8 cellular contexts compared by ENCODE assay signal in the genomic region with DNA sequence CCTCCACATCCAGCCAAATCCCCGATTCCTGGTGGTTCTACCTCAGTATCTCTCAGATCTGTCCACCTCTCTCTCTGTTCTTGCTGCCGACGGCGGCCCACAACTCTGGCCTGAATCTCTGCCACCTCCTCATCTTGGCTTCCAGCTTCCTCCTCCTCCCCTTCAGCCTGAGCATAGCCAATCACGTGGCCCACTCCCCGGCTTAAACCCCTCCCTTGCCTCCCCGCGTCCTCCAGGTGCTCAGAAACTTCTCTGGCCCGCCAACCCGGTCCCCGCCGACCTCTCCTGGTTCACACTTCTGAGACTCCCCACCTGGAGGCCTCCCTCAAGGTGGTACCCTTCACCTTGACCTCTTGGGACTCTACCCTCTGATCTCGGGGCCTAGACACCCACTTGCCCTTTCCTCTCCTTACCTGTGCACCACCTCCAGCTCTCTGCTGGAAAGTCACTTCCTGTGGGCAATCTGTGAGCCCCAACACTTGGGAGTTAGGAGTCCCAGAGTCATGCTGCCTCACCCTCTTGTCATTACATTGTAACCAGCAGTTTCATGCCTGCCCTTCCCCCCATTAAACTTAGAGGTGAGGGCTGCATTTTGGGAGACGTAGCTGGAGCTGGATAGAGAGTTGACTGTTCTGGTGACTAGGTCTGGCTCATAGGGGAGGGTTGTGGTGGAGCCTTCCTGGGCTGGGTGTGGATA. TPM values are rescaled to one million over a fixed set of nuclear protein-coding genes. Genes with fewer than 3 reads are reported as not detected.
DNase-seq lines count a peak whose midpoint lies in the region; ATAC-seq and TF ChIP-seq lines count a peak whose summit lies in the region.

No MANE protein-coding gene starts in this region.

- peaks cover 0 to 3% (median 0%) of the 10 kb centered on the region in 3 donors for H3K36me3 Mint-ChIP-seq in naive thymus-derived CD8-positive, alpha-beta T cell

- H3K4me1 Mint-ChIP-seq in naive thymus-derived CD8-positive, alpha-beta T cell = peaks cover 25 to 71% (median 54%) of the 10 kb centered on the region in 4 donors

- H3K4me3 Mint-ChIP-seq in naive thymus-derived CD8-positive, alpha-beta T cell = peak overlapping the region; percentile 93 to 100 (median 98)

- peaks cover 78% of the 10 kb centered on the region for H3K79me2 ChIP-seq in OCI-LY3 (ENCODE audit: low read length)

- intact Hi-C loops in esophagus squamous epithelium (cut with DNase I) = no loop called here
- intact Hi-C loops in stomach (cut with DNase I; ENCODE audit: low total_unique reads) = no loop called here

- H3K9ac ChIP-seq in OCI-LY3 (ENCODE audit: low read length) = peak overlapping the region; percentile 100

- POLR2A ChIA-PET in naive thymus-derived CD8-positive, alpha-beta T cell (lab: Charles Lee) = interaction anchor here (0.5 to 3.2 kb wide), 12 partner anchors 11 to 265 kb away, joined by 3 to 19 read pairs (median 4); a partner anchor contains a TSS

- H3K9me3 ChIP-seq in OCI-LY3 (ENCODE audit: insufficient read depth, low read length) = no peaks in the 10 kb centered on the region
- no peaks in the 10 kb centered on the region for H3K9me3 ChIP-seq in esophagus squamous epithelium
- H3K9me3 ChIP-seq in stomach = no peaks in the 10 kb centered on the region

- no peaks in the 10 kb centered on the region for H4K20me1 ChIP-seq in OCI-LY3 (ENCODE audit: insufficient read depth, low read length)

- H3K27me3 Mint-ChIP-seq in naive thymus-derived CD8-positive, alpha-beta T cell = no peaks in the 10 kb centered on the region

- H3K27me3 ChIP-seq in OCI-LY3 (ENCODE audit: low read depth, low read length) (no peaks in the 10 kb centered on the region), esophagus squamous epithelium (no peaks in the 10 kb centered on the region), stomach (no peaks in the 10 kb centered on the region)

- TF ChIP-seq EP300 in stomach (IDR thresholded peaks at IDR 0.05) = no peak

- peaks cover 13% of the 10 kb centered on the region for H3K36me3 ChIP-seq in OCI-LY3 (replicated peaks; ENCODE audit: low read depth, low read length)
- H3K36me3 ChIP-seq in esophagus squamous epithelium = no peaks in the 10 kb centered on the region
- H3K36me3 ChIP-seq in stomach = no peaks in the 10 kb centered on the region

- no peak overlapping the region for H2AFZ ChIP-seq in OCI-LY3 (ENCODE audit: low read depth, low read length)

- H3K27ac ChIP-seq in OCI-LY3 (ENCODE audit: low read length) (peak overlapping the region; percentile 89), esophagus squamous epithelium (peak overlapping the region; percentile 92 to 97 (median 95)), stomach (peak overlapping the region; percentile 82 to 94 (median 93))

- H3K4me3 ChIP-seq in OCI-LY3 (ENCODE audit: low read length) = peak overlapping the region; percentile 91
- peak overlapping the region; percentile 54 to 80 (median 64) for H3K4me3 ChIP-seq in esophagus squamous epithelium
- H3K4me3 ChIP-seq in stomach = peak overlapping the region; percentile 49 to 65 (median 62)

- H3K4me2 ChIP-seq in OCI-LY3 (ENCODE audit: low read length) = peak overlapping the region; percentile 91

- DNase-seq in GM10266 (ENCODE audit: extremely low spot score) (peak; percentile 87), esophagus squamous epithelium (lab: John Stamatoyannopoulos, UW) (peak; percentile 24), stomach (peak; percentile 92)
- DNase-seq in activated T-cell treated with anti-CD3 and anti-CD28 coated beads, Interleukin-2, amount 50 U/mL, for 1 hour = peak; percentile 71
- peak; percentile 57 to 87 (median 68) for DNase-seq in naive thymus-derived CD8-positive, alpha-beta T cell

- peak overlapping the region; percentile 90 to 100 (median 98) for H3K27ac Mint-ChIP-seq in naive thymus-derived CD8-positive, alpha-beta T cell

- ATAC-seq in HG03095 (IDR thresholded peaks at IDR 0.05; ENCODE audit: unreplicated experiment) = peak; percentile 42
- peak; percentile 45 to 55 for ATAC-seq in naive thymus-derived CD8-positive, alpha-beta T cell
- ATAC-seq in HG02763 (IDR thresholded peaks at IDR 0.05; ENCODE audit: unreplicated experiment) = no peak

- H3K4me1 ChIP-seq in OCI-LY3 (ENCODE audit: low read length) (peaks cover 52% of the 10 kb centered on the region), esophagus squamous epithelium (peaks cover 33 to 65% (median 38%) of the 10 kb centered on the region in 3 donors), stomach (peaks cover 25 to 64% (median 50%) of the 10 kb centered on the region in 4 donors)

- WGBS in esophagus squamous epithelium, 2 donors = 2% methylated on average over 13 to 14 of the region's 14 CpGs
- WGBS in stomach, 5 donors = 1 to 7% (median 4%) methylated on average over 14 of the region's 14 CpGs

- TF ChIP-seq POLR2A in esophagus squamous epithelium (IDR thresholded peaks at IDR 0.05) (peak in 3 of 4 donors; percentile 43 to 76 (median 75)), stomach (IDR thresholded peaks at IDR 0.05) (peak in 3 of 4 donors; percentile 65 to 87 (median 71))

- TF ChIP-seq CTCF in GM10266 (IDR thresholded peaks at IDR 0.05; ENCODE audit: control insufficient read depth, insufficient read depth, low read depth, missing control alignments) (no peak), OCI-LY3 (IDR thresholded peaks at IDR 0.05; ENCODE audit: low read depth, low read length) (no peak), esophagus squamous epithelium (IDR thresholded peaks at IDR 0.05) (no peak), stomach (IDR thresholded peaks at IDR 0.05) (no peak)

- H3K9me3 Mint-ChIP-seq in naive thymus-derived CD8-positive, alpha-beta T cell = no peaks in the 10 kb centered on the region

RNA-seq across cellular contexts. Expression of a gene that starts 4.5 kb away (rescaled TPM):
- total RNA-seq in esophagus squamous epithelium (100 to 1,000 TPM in 3 of 4 donors, 10 to 100 TPM in 1; 83.5 to 253 (median 215) TPM), stomach (100 to 1,000 TPM in 3 of 5 donors, 10 to 100 TPM in 2; 49.0 to 489 (median 123) TPM)
- 100 to 1,000 TPM; 314 to 325 TPM for total RNA-seq in naive thymus-derived CD8-positive, alpha-beta T cell
- polyA plus RNA-seq in naive thymus-derived CD8-positive, alpha-beta T cell = 100 to 1,000 TPM; 179 to 229 (median 209) TPM
- 100 to 1,000 TPM; 109 to 150 (median 111) TPM for polyA plus RNA-seq in stomach

RNA-seq across cellular contexts. Expression of a gene that starts 17.8 kb away (rescaled TPM):
- total RNA-seq in esophagus squamous epithelium = 1 to 10 TPM; 2.3 to 6.2 (median 3.2) TPM
- total RNA-seq in naive thymus-derived CD8-positive, alpha-beta T cell = 1 to 10 TPM; 1.8 to 2.2 TPM
- 1 to 10 TPM in 2 of 3 donors, under 1 TPM in 1; 0.98 to 1.5 (median 1.0) TPM for polyA plus RNA-seq in naive thymus-derived CD8-positive, alpha-beta T cell
- 10 to 100 TPM in 3 of 5 donors, 1 to 10 TPM in 2; 5.0 to 23.2 (median 13.3) TPM for total RNA-seq in stomach
- polyA plus RNA-seq in stomach = 1 to 10 TPM; 5.3 to 8.0 (median 7.7) TPM

RNA-seq across cellular contexts. Expression of a gene that starts 27.8 kb away (rescaled TPM):
- 10 to 100 TPM; 39.7 to 65.9 (median 54.4) TPM for total RNA-seq in esophagus squamous epithelium
- total RNA-seq in naive thymus-derived CD8-positive, alpha-beta T cell = 1 to 10 TPM; 6.0 to 8.3 TPM
- 1 to 10 TPM; 2.7 to 4.1 (median 3.9) TPM for polyA plus RNA-seq in naive thymus-derived CD8-positive, alpha-beta T cell
- total RNA-seq in stomach = 100 to 1,000 TPM in 2 of 5 donors, 10 to 100 TPM in 2, 1 to 10 TPM in 1; 2.9 to 125 (median 33.9) TPM
- polyA plus RNA-seq in stomach = 10 to 100 TPM; 46.3 to 67.5 (median 60.2) TPM

RNA-seq across cellular contexts. Expression of a gene that starts 39.5 kb away (rescaled TPM):
- 10 to 100 TPM; 51.5 to 99.4 (median 77.1) TPM for total RNA-seq in esophagus squamous epithelium
- 10 to 100 TPM; 24.2 to 30.7 TPM for total RNA-seq in naive thymus-derived CD8-positive, alpha-beta T cell
- 10 to 100 TPM; 51.7 to 75.5 (median 64.3) TPM for polyA plus RNA-seq in naive thymus-derived CD8-positive, alpha-beta T cell
- total RNA-seq in stomach = 100 to 1,000 TPM in 1 of 5 donors, 10 to 100 TPM in 2, 1 to 10 TPM in 2; 3.5 to 116 (median 20.0) TPM
- 10 to 100 TPM; 57.1 to 90.5 (median 60.5) TPM for polyA plus RNA-seq in stomach

Comparison
In these comparisons a context has a peak if more than half of its experiments do, and no peak if none do; other contexts are left out.
1. DNase-seq: peak in every context shown above with its lines; median percentile 92 in stomach; 87 in GM10266; 71 in activated T-cell treated with anti-CD3 and anti-CD28 coated beads, Interleukin-2, amount 50 U/mL, for 1 hour; 68 in naive thymus-derived CD8-positive, alpha-beta T cell; 24 in esophagus squamous epithelium.